ENCODE assay signal across 14 cellular contexts in genomic region chr13:53781941-53782340, GRCh38.
A peak's percentile ranks its signal among the peaks of the same experiment; 100 is the strongest.
DNase-seq lines count a peak whose midpoint lies in the region; TF ChIP-seq lines count a peak whose summit lies in the region.
"Had no signal": no experiment of that assay in that cellular context is flagged by ENCODE, and none has a peak within 500 bp of the region (broad histone marks: within the 10 kb centered on the region; RNA-seq: fewer than 3 reads in every experiment).

No MANE protein-coding gene starts in this region.

- peaks cover 3 to 9% of the 10 kb centered on the region in 2 donors for H3K4me1 ChIP-seq in neuronal stem cell (ENCODE audit: control insufficient read depth in 2 of 2, insufficient read depth in 1 of 2, low read depth in 1 of 2, low read length in 2 of 2)
- H3K4me1 ChIP-seq: A549, Peyer's patch had no signal

- H4K91ac ChIP-seq in neuronal stem cell (ENCODE audit: low read depth, low read length, poor library complexity), result no peak overlapping the region

- H3K14ac ChIP-seq in neuronal stem cell (ENCODE audit: low read length), result no peak overlapping the region

- H4K8ac ChIP-seq in neuronal stem cell (ENCODE audit: low read depth, low read length), result no peak overlapping the region

- no peak overlapping the region for H3K23ac ChIP-seq in neuronal stem cell (ENCODE audit: low read depth, low read length, poor library complexity)

- peaks cover 6% of the 10 kb centered on the region for H3K27me3 Mint-ChIP-seq in brain
- H3K27me3 Mint-ChIP-seq: CD4-positive, alpha-beta T cell had no signal

- WGBS in neuronal stem cell (ENCODE audit: extremely low coverage in 2 of 2, insufficient read length in 2 of 2, insufficient replicate concordance in 1 of 2), 2 donors, result no CpG with 5 or more reads among the region's 6 CpGs

- H2BK12ac ChIP-seq in neuronal stem cell (ENCODE audit: low read length), result no peak overlapping the region

- H3K36me3 ChIP-seq in neuronal stem cell (replicated peaks in 1 of 2; ENCODE audit: control insufficient read depth in 2 of 2, insufficient read depth in 2 of 2, low read length in 2 of 2), result no peaks in the 10 kb centered on the region
- H3K36me3 ChIP-seq: esophagus squamous epithelium, Peyer's patch had no signal

- H3K4ac ChIP-seq in neuronal stem cell (ENCODE audit: low read length), result no peak overlapping the region

- H3K4me3 Mint-ChIP-seq in brain, result peak overlapping the region; percentile 71 to 77 (median 72)
- H3K4me3 Mint-ChIP-seq: CD4-positive, alpha-beta T cell had no signal

- H2BK120ac ChIP-seq in neuronal stem cell (ENCODE audit: low read depth, low read length), result no peak overlapping the region

- no peak overlapping the region for H3K4me2 ChIP-seq in neuronal stem cell (ENCODE audit: insufficient read depth, low read length, poor library complexity, severe bottlenecking)

- no peak overlapping the region for H2AK5ac ChIP-seq in neuronal stem cell (ENCODE audit: low read depth, low read length)

- H2BK15ac ChIP-seq in neuronal stem cell (ENCODE audit: low read length), result no peak overlapping the region

- H3K27me3 ChIP-seq in neuronal stem cell (ENCODE audit: control insufficient read depth in 3 of 3, insufficient read depth in 3 of 3, low read depth in 1 of 3, low read length in 3 of 3), result no peaks in the 10 kb centered on the region
- H3K27me3 ChIP-seq: Peyer's patch had no signal

- no peak overlapping the region for H3K9ac ChIP-seq in neuronal stem cell (ENCODE audit: low read depth, low read length, poor library complexity)

- peaks cover 3% of the 10 kb centered on the region for H3K79me1 ChIP-seq in neuronal stem cell (ENCODE audit: low read depth, low read length)

- no peaks in the 10 kb centered on the region for H3K9me3 ChIP-seq in neuronal stem cell (replicated peaks in 1 of 2; ENCODE audit: control insufficient read depth in 2 of 2, insufficient read depth in 1 of 2, low read depth in 1 of 2, low read length in 2 of 2)
- H3K9me3 ChIP-seq: A549, esophagus squamous epithelium, Peyer's patch had no signal

- H2BK5ac ChIP-seq in neuronal stem cell (ENCODE audit: low read length), result no peak overlapping the region

- H3K27ac Mint-ChIP-seq in brain, result peak overlapping the region in 2 of 5 experiments; percentile 84 to 93
- H3K27ac Mint-ChIP-seq: CD4-positive, alpha-beta T cell had no signal

- H3K27ac ChIP-seq in neuronal stem cell (replicated peaks; ENCODE audit: low read length), result no peak overlapping the region
- H3K27ac ChIP-seq: A549, esophagus squamous epithelium, Peyer's patch had no signal

- peak; percentile 38 for TF ChIP-seq CTCF in LNCaP clone FGC (IDR thresholded peaks at IDR 0.05; ENCODE audit: control insufficient read depth, extremely low read depth, insufficient read depth)
- no peak for TF ChIP-seq CTCF in brain (conservative IDR thresholded peaks at IDR 0.05)

- peaks cover 0 to 7% (median 3%) of the 10 kb centered on the region in 5 experiments for H3K9me3 Mint-ChIP-seq in brain
- H3K9me3 Mint-ChIP-seq: CD4-positive, alpha-beta T cell had no signal

- H3K4me3 ChIP-seq in LNCaP clone FGC (ENCODE audit: low read depth, low read length) (no peak overlapping the region), neuronal stem cell (ENCODE audit: low read length in 2 of 2) (no peak overlapping the region)
- H3K4me3 ChIP-seq: A549 had no signal

- H3K18ac ChIP-seq in neuronal stem cell (ENCODE audit: low read length), result no peak overlapping the region

- peaks cover 43% of the 10 kb centered on the region for H3K4me1 Mint-ChIP-seq in brain

- DNase-seq in NCI-H1417 (lab: John Stamatoyannopoulos, UW) (peak in 2 of 3 experiments; percentile 28 to 80), NCI-H1417 treated with DMSO at 0.1 percent for 48 hours (lab: John Stamatoyannopoulos, UW) (no peak), LNCaP clone FGC (ENCODE audit: low read depth) (no peak), neuronal stem cell (ENCODE audit: low spot score) (peak; percentile 3), AG20443 (ENCODE audit: low spot score) (no peak), GM19238 (ENCODE audit: insufficient read length, low spot score) (no peak)
- DNase-seq in activated CD8-positive, alpha-beta memory T cell treated with anti-CD3 and anti-CD28 coated beads, Interleukin-2, amount 50 U/mL, for 4 hours, result no peak
- DNase-seq: activated CD4-positive, CD25-positive, alpha-beta regulatory T cell; CD4-positive, alpha-beta T cell; esophagus squamous epithelium; left cardiac atrium; Peyer's patch had no signal

- peak overlapping the region; percentile 86 for H2AFZ ChIP-seq in neuronal stem cell (ENCODE audit: low read length)

- no peaks in the 10 kb centered on the region for H3K36me3 Mint-ChIP-seq in brain

Comparison
In these comparisons a context has a peak if more than half of its experiments do, and no peak if none do; other contexts are left out.
1. DNase-seq: peak in NCI-H1417 (2 of 3) and neuronal stem cell (single experiment); none in NCI-H1417 treated with DMSO at 0.1 percent for 48 hours (single experiment), LNCaP clone FGC (single experiment), AG20443 (single experiment), activated CD8-positive, alpha-beta memory T cell treated with anti-CD3 and anti-CD28 coated beads, Interleukin-2, amount 50 U/mL, for 4 hours (single experiment) and GM19238 (single experiment).